In genomic region chr9:137046094-137046787, GRCh38 we compare ENCODE assay signal across 8 cellular contexts. TPM values are rescaled to one million over a fixed set of nuclear protein-coding genes. Genes with fewer than 3 reads are reported as not detected.
DNase-seq lines count a peak whose midpoint lies in the region; ATAC-seq and TF ChIP-seq lines count a peak whose summit lies in the region.

TSS of gene NPDC1 (minus strand) at chr9:137046177. CDS start at chr9:137045989, 188 bp downstream.

- no peak within 1 kb of the TSS for H3K27ac Mint-ChIP-seq in GM23338

- no peaks in the 10 kb centered on the region; the same call in 1 of the 2 replicates for H4K20me1 ChIP-seq in GM23338 (replicated peaks; ENCODE audit: insufficient read depth)

- peak within 1 kb of the TSS; percentile 42 to 64 for H3K9ac ChIP-seq in colonic mucosa (ENCODE audit: low read depth in 2 of 2, low read length in 2 of 2)

- DNase-seq in AG09319 (ENCODE audit: extremely low read depth, low read depth) (no peak), GM23338 (ENCODE audit: low spot score) (peak; percentile 95), NCI-H226 (peak; percentile 55), colonic mucosa (peak; percentile 89), left kidney (ENCODE audit: low read depth, low spot score) (peak; percentile 93)
- peak; percentile 89 for DNase-seq in activated CD4-positive, alpha-beta T cell treated with anti-CD3 and anti-CD28 coated beads for 48 hours
- DNase-seq in stimulated activated CD4-positive, alpha-beta T cell treated with anti-CD3 and anti-CD28 coated beads, Interleukin-1b, Interleukin-23, amount 100 ng/mL, for 24 hours (ENCODE audit: low read depth in 4 of 4, low spot score in 1 of 4), result peak; percentile 60 to 75 (median 70)

- peaks cover 41% of the 10 kb centered on the region for H3K27me3 Mint-ChIP-seq in GM23338 (ENCODE audit: insufficient read depth, low read depth, poor library complexity)

- ATAC-seq in GM23338 (peak; percentile 73), HG03520 (IDR thresholded peaks at IDR 0.05; ENCODE audit: unreplicated experiment) (no peak)

- H3K27me3 ChIP-seq in GM23338 (ENCODE audit: insufficient read depth), result peaks cover 40% of the 10 kb centered on the region
- peaks cover 17% of the 10 kb centered on the region for H3K27me3 ChIP-seq in colonic mucosa

- H3K4me1 ChIP-seq in GM23338 (ENCODE audit: insufficient read depth) (peaks cover 7% of the 10 kb centered on the region; the same call in 1 of the 2 replicates), colonic mucosa (peaks cover 19% of the 10 kb centered on the region)

- H3K79me2 ChIP-seq in GM23338 (replicated peaks; ENCODE audit: insufficient read depth), result peaks cover 7% of the 10 kb centered on the region; the same call in 1 of the 2 replicates

- intact Hi-C loops in colonic mucosa (cut with DNase I), result no loop called here

- peak within 1 kb of the TSS; percentile 87 for H3K4me3 ChIP-seq in GM23338
- peak within 1 kb of the TSS; percentile 54 for H3K4me3 ChIP-seq in colonic mucosa

- H3K36me3 ChIP-seq in GM23338 (ENCODE audit: insufficient read depth) (no peaks in the 10 kb centered on the region), colonic mucosa (no peaks in the 10 kb centered on the region)

- H3F3A ChIP-seq in GM23338 (replicated peaks; ENCODE audit: low read depth), result no peaks in the 10 kb centered on the region

- H2AFZ ChIP-seq in GM23338, result peak within 1 kb of the TSS; percentile 98

- no peaks in the 10 kb centered on the region for H3K9me3 ChIP-seq in colonic mucosa

- H3K27ac ChIP-seq in GM23338 (ENCODE audit: low read depth), result no peak within 1 kb of the TSS
- peak within 1 kb of the TSS; percentile 64 for H3K27ac ChIP-seq in colonic mucosa

- peak within 1 kb of the TSS; percentile 93 for H3K4me2 ChIP-seq in GM23338

- TF ChIP-seq CTCF in AG09319 (IDR thresholded peaks at IDR 0.05; ENCODE audit: low read depth, low read length) (peak; percentile 92), GM23338 (conservative IDR thresholded peaks at IDR 0.05; ENCODE audit: low read depth in 2 of 2) (peak; percentile 76 to 81), colonic mucosa (IDR thresholded peaks at IDR 0.05) (peak; percentile 82)

- peaks cover 6% of the 10 kb centered on the region; the same call in 1 of the 3 replicates for H3K4me1 Mint-ChIP-seq in GM23338

- no peaks in the 10 kb centered on the region for H3K9me3 Mint-ChIP-seq in GM23338

- H3K9me2 ChIP-seq in GM23338 (ENCODE audit: insufficient read depth), result no peaks in the 10 kb centered on the region

- peak within 1 kb of the TSS; percentile 74 for H3K4me3 Mint-ChIP-seq in GM23338

- H3K36me3 Mint-ChIP-seq in GM23338 (ENCODE audit: low read depth), result no peaks in the 10 kb centered on the region

TF ChIP-seq in GM23338, 12 proteins besides CTCF, POLR2A, EP300 and RAD21:
- TF ChIP-seq STAT1 (IDR thresholded peaks at IDR 0.05; ENCODE audit: unreplicated experiment) (no peak), REST (IDR thresholded peaks at IDR 0.05; ENCODE audit: unreplicated experiment) (peak; percentile 89), ZNF462 (CRISPR knock-in tag; IDR thresholded peaks at IDR 0.05) (no peak), EZH2 (IDR thresholded peaks at IDR 0.05; ENCODE audit: low read depth, unreplicated experiment) (peak; percentile 23), POLR2AphosphoS5 (IDR thresholded peaks at IDR 0.05; ENCODE audit: low read depth) (peak; percentile 67), ZNF331 (CRISPR knock-in tag; IDR thresholded peaks at IDR 0.05; ENCODE audit: low read depth) (no peak), ZNF114 (CRISPR knock-in tag; IDR thresholded peaks at IDR 0.05) (no peak)

RNA-seq across cellular contexts. Expression of gene NPDC1, which starts in this region (rescaled TPM):
- total RNA-seq in GM23338 (2014; rRNA removed; shearing (Covaris generic)), result 26.2 and 34.3 TPM in 2 replicates
- polyA plus RNA-seq in GM23338 (2016; fragmentation: Nextera tagmentation; extraction: Ambion mirVana), result 35.5 and 36.7 TPM in 2 replicates
- total RNA-seq in colonic mucosa, result 100 to 1,000 TPM; 149 to 177 TPM
